ENCODE assay signal across 14 cellular contexts in the genomic region with DNA sequence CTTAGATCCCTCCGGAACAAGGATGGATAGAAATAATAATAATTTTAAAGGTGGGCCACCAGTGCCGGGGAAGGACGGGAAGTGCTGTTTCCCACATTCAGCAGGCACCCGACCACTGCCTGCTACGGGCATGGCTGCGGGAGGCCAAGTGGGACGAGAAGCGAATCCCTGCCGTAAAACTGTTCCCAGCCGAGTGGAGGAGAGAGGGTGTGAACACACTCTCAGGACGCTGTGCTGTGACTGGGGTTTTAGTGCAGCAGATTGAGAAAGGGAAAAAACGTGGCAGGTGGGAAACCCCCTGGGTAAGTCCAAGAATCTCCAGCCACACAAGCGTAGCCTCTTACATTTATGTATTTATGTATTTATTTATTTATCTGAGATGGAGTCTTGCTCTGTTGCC.
DNase-seq lines count a peak whose midpoint lies in the region; ATAC-seq and TF ChIP-seq lines count a peak whose summit lies in the region.
"Had no signal": no experiment of that assay in that cellular context is flagged by ENCODE, and none has a peak within 500 bp of the region (broad histone marks: within the 10 kb centered on the region; RNA-seq: fewer than 3 reads in every experiment).

No MANE protein-coding gene starts in this region.

- no peak overlapping the region for H3K4me3 Mint-ChIP-seq in chondrocyte (ENCODE audit: unreplicated experiment)
- H3K4me3 Mint-ChIP-seq in CD14-positive monocyte, result no peak overlapping the region
- H3K4me3 Mint-ChIP-seq: CD8-positive, alpha-beta memory T cell; IgD-negative memory B cell; naive thymus-derived CD8-positive, alpha-beta T cell had no signal

- H3K9me3 Mint-ChIP-seq in chondrocyte (ENCODE audit: low read depth) (peaks cover 7% of the 10 kb centered on the region), CD14-positive monocyte (peaks cover 3 to 18% (median 13%) of the 10 kb centered on the region in 7 donors)

- H3K27me3 Mint-ChIP-seq in chondrocyte (ENCODE audit: low read depth) (peaks cover 10% of the 10 kb centered on the region), CD14-positive monocyte (ENCODE audit: low read depth in 3 of 3) (peaks cover 15 to 21% (median 18%) of the 10 kb centered on the region in 3 donors)

- intact Hi-C loops in CD14-positive monocyte (cut with micrococcal nuclease), result loop anchor here in 1 of 2 donors (10.0 kb wide), 1 partner anchor 359 kb away; no protein-coding TSS in a partner anchor

- in situ Hi-C loops in GM13977 (cut with MboI; ENCODE audit: low pct_unique_long_range_greater_than_20kb, low sequenced_read_pairs, unreplicated experiment), result no loop called here

- H3K36me3 Mint-ChIP-seq in chondrocyte (ENCODE audit: low read depth) (no peaks in the 10 kb centered on the region), CD14-positive monocyte (no peaks in the 10 kb centered on the region)

- ATAC-seq in HG03045 (IDR thresholded peaks at IDR 0.05; ENCODE audit: unreplicated experiment), result peak; percentile 57
- ATAC-seq in GM18861 (IDR thresholded peaks at IDR 0.05; ENCODE audit: unreplicated experiment), result no peak
- ATAC-seq: foreskin keratinocyte; naive thymus-derived CD8-positive, alpha-beta T cell; PC-3 had no signal

- H3K4me1 Mint-ChIP-seq in chondrocyte (ENCODE audit: low read depth) (peaks cover 1% of the 10 kb centered on the region), CD14-positive monocyte (peaks cover 11% of the 10 kb centered on the region)

- no peak for TF ChIP-seq CTCF in GM13977 (IDR thresholded peaks at IDR 0.05; ENCODE audit: extremely low read depth, insufficient read depth, missing control alignments)
- TF ChIP-seq CTCF in chondrocyte (IDR thresholded peaks at IDR 0.05), result no peak
- TF ChIP-seq CTCF in CD14-positive monocyte (IDR thresholded peaks at IDR 0.05), result no peak

- DNase-seq in GM13977 (ENCODE audit: low spot score) (peak; percentile 83), GM19240 (ENCODE audit: insufficient read length, low spot score) (peak; percentile 27), chondrocyte (ENCODE audit: low spot score) (peak; percentile 83), AG20443 (ENCODE audit: low spot score) (no peak), CD14-positive monocyte (ENCODE audit: low spot score) (no peak)
- no peak for DNase-seq in effector CD8-positive, alpha-beta T cell (lab: John Stamatoyannopoulos, UW)
- DNase-seq: foreskin keratinocyte; naive thymus-derived CD8-positive, alpha-beta T cell; NCI-H187; PC-3 had no signal

- H3K27ac Mint-ChIP-seq in chondrocyte (ENCODE audit: unreplicated experiment), result no peak overlapping the region
- H3K27ac Mint-ChIP-seq in CD14-positive monocyte, result no peak overlapping the region
- H3K27ac Mint-ChIP-seq: IgD-negative memory B cell had no signal

Comparison
In these comparisons a context has a peak if more than half of its experiments do, and no peak if none do; other contexts are left out.
1. DNase-seq: peak in GM13977 (single experiment), GM19240 (single experiment) and chondrocyte (single experiment); none in AG20443 (single experiment), effector CD8-positive, alpha-beta T cell (single experiment) and CD14-positive monocyte (single experiment).